In the genomic region with DNA sequence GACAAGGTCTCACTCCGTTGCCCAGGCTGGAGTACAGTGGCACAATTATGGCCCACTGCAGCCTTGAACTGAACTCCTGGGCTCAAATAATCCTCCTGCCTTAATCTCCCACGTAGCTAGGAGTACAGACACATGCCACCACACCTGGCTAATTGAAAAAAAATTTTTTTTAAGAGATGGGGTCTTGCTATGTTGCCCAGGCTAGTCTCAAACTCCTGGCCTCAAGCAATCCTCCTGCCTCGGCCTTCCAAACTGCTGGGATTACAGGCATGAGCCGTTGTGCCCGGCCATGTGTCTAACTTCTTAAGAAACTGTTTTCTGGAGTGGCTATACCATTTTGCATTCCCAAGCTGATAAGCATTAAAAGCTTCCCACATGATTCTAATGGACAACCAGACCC, we compare ENCODE assay signal across 40 cellular contexts. TPM values are rescaled to one million over a fixed set of nuclear protein-coding genes. Genes with fewer than 3 reads are reported as not detected.
"Had no signal": no experiment of that assay in that cellular context is flagged by ENCODE, and none has a peak within 500 bp of the region (broad histone marks: within the 10 kb centered on the region; RNA-seq: fewer than 3 reads in every experiment).

No MANE protein-coding gene starts in this region.

- H3K9me3 Mint-ChIP-seq: activated CD4-positive, alpha-beta T cell treated with anti-CD3 and anti-CD28 coated beads, Interleukin-2, amount 10 ng/mL, durations not matched to agents 7 days and 5 days; activated CD8-positive, alpha-beta T cell treated with anti-CD3 and anti-CD28 coated beads for 36 hours; activated naive CD4-positive, alpha-beta T cell treated with anti-CD3 and anti-CD28 coated beads for 36 hours; activated naive CD4-positive, alpha-beta T cell treated with anti-CD3 and anti-CD28 coated beads, Interleukin-2, amount 50 U/mL, for 72 hours; activated naive CD8-positive, alpha-beta T cell treated with anti-CD3 and anti-CD28 coated beads for 36 hours; activated T-cell treated with anti-CD3 and anti-CD28 coated beads, Interleukin-2, amount 50 U/mL, for 4 hours; activated T-cell treated with anti-CD3 and anti-CD28 coated beads, Interleukin-2, amount 50 U/mL, for 72 hours; activated T-helper 1 cell treated with anti-CD3 and anti-CD28 coated beads, Interleukin-12 subunit alpha, Interleukin-12 subunit beta, Interleukin-2, Interleukin-4 antibody, amounts not matched to agents 30 ng/mL and 10 ng/mL and 1 ng/mL, durations not matched to agents 14 hours and 24 hours and 36 hours; activated T-helper 17 cell treated with anti-CD3 and anti-CD28 coated beads, Interleukin-2, amount 50 U/mL, for 72 hours; T-helper 1 cell treated with Interleukin-12 subunit alpha and Interleukin-12 subunit beta and Interleukin-4 antibody, amounts not matched to agents 30 μg/mL and 1 μg/mL, for 36 hours; T-helper 2 cell treated with Interferon-gamma antibody and Interleukin-4, amounts not matched to agents 5 μg/mL and 100 μg/mL, for 36 hours had no signal

- FAIRE-seq: astrocyte, TTC549 had no signal

- H3K27ac Mint-ChIP-seq: activated CD4-positive, alpha-beta T cell treated with anti-CD3 and anti-CD28 coated beads for 36 hours; activated CD4-positive, alpha-beta T cell treated with anti-CD3 and anti-CD28 coated beads, Interleukin-2, amount 10 ng/mL, durations not matched to agents 7 days and 5 days; activated CD8-positive, alpha-beta T cell treated with anti-CD3 and anti-CD28 coated beads for 36 hours; activated naive CD4-positive, alpha-beta T cell treated with anti-CD3 and anti-CD28 coated beads for 36 hours; activated naive CD4-positive, alpha-beta T cell treated with anti-CD3 and anti-CD28 coated beads, Interleukin-2, amount 50 U/mL, for 72 hours; activated naive CD8-positive, alpha-beta T cell treated with anti-CD3 and anti-CD28 coated beads for 36 hours; activated T-cell treated with anti-CD3 and anti-CD28 coated beads, Interleukin-2, amount 50 U/mL, for 72 hours; activated T-helper 1 cell treated with anti-CD3 and anti-CD28 coated beads, Interleukin-12 subunit alpha, Interleukin-12 subunit beta, Interleukin-2, Interleukin-4 antibody, amounts not matched to agents 30 ng/mL and 10 ng/mL and 1 ng/mL, durations not matched to agents 14 hours and 24 hours and 36 hours; activated T-helper 17 cell treated with anti-CD3 and anti-CD28 coated beads, Interleukin-2, amount 50 U/mL, for 72 hours; T-helper 1 cell treated with Interleukin-12 subunit alpha and Interleukin-12 subunit beta and Interleukin-4 antibody, amounts not matched to agents 30 μg/mL and 1 μg/mL, for 36 hours; T-helper 2 cell treated with Interferon-gamma antibody and Interleukin-4, amounts not matched to agents 5 μg/mL and 100 μg/mL, for 36 hours had no signal

- ATAC-seq: activated CD4-positive, alpha-beta T cell treated with anti-CD3 and anti-CD28 coated beads for 36 hours; activated CD4-positive, CD25-positive, alpha-beta regulatory T cell treated with anti-CD3 and anti-CD28 coated beads, Interleukin-2, amount 50 U/mL, for 24 hours; activated CD8-positive, alpha-beta T cell treated with anti-CD3 and anti-CD28 coated beads for 36 hours; activated naive CD4-positive, alpha-beta T cell treated with anti-CD3 and anti-CD28 coated beads, Interleukin-2, amount 50 U/mL, for 72 hours; activated T-cell treated with anti-CD3 and anti-CD28 coated beads, Interleukin-2, amount 50 U/mL, for 4 hours; activated T-cell treated with anti-CD3 and anti-CD28 coated beads, Interleukin-2, amount 50 U/mL, for 72 hours; activated T-helper 17 cell treated with anti-CD3 and anti-CD28 coated beads, Interleukin-2, amount 50 U/mL, for 72 hours; body of pancreas had no signal

- H3K4me3 ChIP-seq: adrenal gland, body of pancreas, breast epithelium had no signal

- H3K27me3 Mint-ChIP-seq: activated CD4-positive, alpha-beta T cell treated with anti-CD3 and anti-CD28 coated beads for 36 hours; activated CD8-positive, alpha-beta T cell treated with anti-CD3 and anti-CD28 coated beads for 36 hours; activated naive CD8-positive, alpha-beta T cell treated with anti-CD3 and anti-CD28 coated beads for 36 hours; activated T-helper 17 cell treated with anti-CD3 and anti-CD28 coated beads, Interleukin-2, amount 50 U/mL, for 72 hours had no signal

- H3K4me3 Mint-ChIP-seq: activated CD4-positive, alpha-beta T cell treated with anti-CD3 and anti-CD28 coated beads for 36 hours; activated CD4-positive, alpha-beta T cell treated with anti-CD3 and anti-CD28 coated beads, Interleukin-2, amount 10 ng/mL, durations not matched to agents 7 days and 5 days; activated CD8-positive, alpha-beta T cell treated with anti-CD3 and anti-CD28 coated beads for 36 hours; activated naive CD4-positive, alpha-beta T cell treated with anti-CD3 and anti-CD28 coated beads for 36 hours; activated naive CD8-positive, alpha-beta T cell treated with anti-CD3 and anti-CD28 coated beads for 36 hours; activated T-cell treated with anti-CD3 and anti-CD28 coated beads, Interleukin-2, amount 50 U/mL, for 4 hours; activated T-cell treated with anti-CD3 and anti-CD28 coated beads, Interleukin-2, amount 50 U/mL, for 72 hours; activated T-helper 1 cell treated with anti-CD3 and anti-CD28 coated beads, Interleukin-12 subunit alpha, Interleukin-12 subunit beta, Interleukin-2, Interleukin-4 antibody, amounts not matched to agents 30 ng/mL and 10 ng/mL and 1 ng/mL, durations not matched to agents 14 hours and 24 hours and 36 hours; activated T-helper 17 cell treated with anti-CD3 and anti-CD28 coated beads, Interleukin-2, amount 50 U/mL, for 72 hours; T-helper 1 cell treated with Interleukin-12 subunit alpha and Interleukin-12 subunit beta and Interleukin-4 antibody, amounts not matched to agents 30 μg/mL and 1 μg/mL, for 36 hours; T-helper 2 cell treated with Interferon-gamma antibody and Interleukin-4, amounts not matched to agents 5 μg/mL and 100 μg/mL, for 36 hours had no signal

- DNase-seq: activated CD4-positive, alpha-beta T cell treated with anti-CD3 and anti-CD28 coated beads for 1 hour; activated CD4-positive, alpha-beta T cell treated with anti-CD3 and anti-CD28 coated beads for 36 hours; activated CD4-positive, alpha-beta T cell treated with anti-CD3 and anti-CD28 coated beads for 48 hours; activated CD4-positive, alpha-beta T cell treated with anti-CD3 and anti-CD28 coated beads, Interleukin-2, amount 10 ng/mL, durations not matched to agents 7 days and 5 days; activated CD4-positive, alpha-beta T cell treated with anti-CD3 and anti-CD28 coated beads, Interleukin-2, amount 50 U/mL, for 48 hours; activated CD4-positive, CD25-positive, alpha-beta regulatory T cell; activated CD8-positive, alpha-beta memory T cell treated with anti-CD3 and anti-CD28 coated beads, Interleukin-2, amount 50 U/mL, for 4 hours; activated CD8-positive, alpha-beta T cell treated with anti-CD3 and anti-CD28 coated beads for 36 hours; activated effector memory CD4-positive, alpha-beta T cell treated with anti-CD3 and anti-CD28 coated beads, Interleukin-2, amount 50 U/mL, for 16 hours; activated gamma-delta T cell treated with Interleukin-2 at 50 U/mL for 16 hours; activated naive CD4-positive, alpha-beta T cell; activated naive CD4-positive, alpha-beta T cell treated with anti-CD3 and anti-CD28 coated beads for 36 hours; activated naive CD4-positive, alpha-beta T cell treated with anti-CD3 and anti-CD28 coated beads, Interleukin-2, amount 50 U/mL, for 16 hours; activated naive CD8-positive, alpha-beta T cell treated with anti-CD3 and anti-CD28 coated beads for 36 hours; activated T-cell treated with anti-CD3 and anti-CD28 coated beads for 4 hours; activated T-cell treated with anti-CD3 and anti-CD28 coated beads, Interleukin-2, amount 50 U/mL, for 1 hour; activated T-cell treated with anti-CD3 and anti-CD28 coated beads, Interleukin-2, amount 50 U/mL, for 4 hours; activated T-cell treated with anti-CD3 and anti-CD28 coated beads, Interleukin-2, amount 50 U/mL, for 72 hours; adrenal gland; amniotic stem cell; aorta; body of pancreas; brain microvascular endothelial cell; central memory CD4-positive, alpha-beta T cell; cerebellar nuclear complex; T-helper 1 cell; T-helper 2 cell; T-helper 9 cell had no signal

- H3K36me3 Mint-ChIP-seq: activated naive CD4-positive, alpha-beta T cell treated with anti-CD3 and anti-CD28 coated beads, Interleukin-2, amount 50 U/mL, for 72 hours; activated naive CD8-positive, alpha-beta T cell treated with anti-CD3 and anti-CD28 coated beads for 36 hours had no signal

- H3K27ac ChIP-seq: adrenal gland, body of pancreas, brain microvascular endothelial cell, breast epithelium, VCaP had no signal

- H3K36me3 ChIP-seq: adrenal gland, brain microvascular endothelial cell, breast epithelium had no signal

- H3K27me3 ChIP-seq: adrenal gland, body of pancreas, brain microvascular endothelial cell, breast epithelium had no signal

- H3K9me3 ChIP-seq: adrenal gland, body of pancreas, breast epithelium had no signal

- H3K4me1 ChIP-seq: adrenal gland, body of pancreas, breast epithelium had no signal

RNA-seq across cellular contexts. Expression of a gene that starts 9.5 kb away (rescaled TPM):
- total RNA-seq: activated CD4-positive, alpha-beta T cell treated with anti-CD3 and anti-CD28 coated beads for 36 hours; activated CD4-positive, alpha-beta T cell treated with anti-CD3 and anti-CD28 coated beads, Interleukin-2, amount 10 ng/mL, durations not matched to agents 7 days and 5 days; activated CD8-positive, alpha-beta T cell treated with anti-CD3 and anti-CD28 coated beads for 36 hours; activated naive CD4-positive, alpha-beta T cell treated with anti-CD3 and anti-CD28 coated beads for 36 hours; activated naive CD4-positive, alpha-beta T cell treated with anti-CD3 and anti-CD28 coated beads, Interleukin-2, amount 50 U/mL, for 72 hours; activated naive CD8-positive, alpha-beta T cell treated with anti-CD3 and anti-CD28 coated beads for 36 hours; activated T-cell treated with anti-CD3 and anti-CD28 coated beads, Interleukin-2, amount 50 U/mL, for 4 hours; activated T-cell treated with anti-CD3 and anti-CD28 coated beads, Interleukin-2, amount 50 U/mL, for 72 hours; activated T-helper 1 cell treated with anti-CD3 and anti-CD28 coated beads, Interleukin-12 subunit alpha, Interleukin-12 subunit beta, Interleukin-2, Interleukin-4 antibody, amounts not matched to agents 30 ng/mL and 10 ng/mL and 1 ng/mL, durations not matched to agents 14 hours and 24 hours and 36 hours; activated T-helper 17 cell treated with anti-CD3 and anti-CD28 coated beads, Interleukin-2, amount 50 U/mL, for 72 hours; adrenal gland; aorta; body of pancreas; breast epithelium; cardiac septum; chondrocyte had no signal
- polyA plus RNA-seq: aorta had no signal
